8 cellular contexts compared by ENCODE assay signal in genomic region chr1:93081716-93082115, GRCh38. TPM values are rescaled to one million over a fixed set of nuclear protein-coding genes. Genes with fewer than 3 reads are reported as not detected.
DNase-seq lines count a peak whose midpoint lies in the region; ATAC-seq and TF ChIP-seq lines count a peak whose summit lies in the region.

No MANE protein-coding gene starts in this region.

- TF ChIP-seq CTCF in epithelial cell of esophagus (IDR thresholded peaks at IDR 0.05; ENCODE audit: insufficient read depth, low read depth, low read length, missing control alignments): no peak
- TF ChIP-seq CTCF in retinal pigment epithelial cell (conservative IDR thresholded peaks at IDR 0.05; ENCODE audit: low read depth, low read length): no peak
- no peak for TF ChIP-seq CTCF in heart right ventricle (IDR thresholded peaks at IDR 0.05)

- intact Hi-C loops in heart right ventricle (cut with DNase I): loop anchor here in 2 of 10 donors (5.0 kb wide), 1 partner anchor 96 kb away; no protein-coding TSS in a partner anchor

- H3K27ac ChIP-seq in heart right ventricle: peak overlapping the region in 1 of 10 donors; percentile 13

- DNase-seq in SIG-M5 treated with dmso at 0.1 percent for 504 hours (lab: John Stamatoyannopoulos, UW; ENCODE audit: unreplicated experiment): peak; percentile 58
- DNase-seq in SIG-M5 (lab: John Stamatoyannopoulos, UW): no peak
- DNase-seq in RPMI7951 (ENCODE audit: low read depth): peak; percentile 70
- DNase-seq in epithelial cell of esophagus (ENCODE audit: low read depth): peak; percentile 40
- DNase-seq in retinal pigment epithelial cell (ENCODE audit: low read depth): no peak
- DNase-seq in activated gamma-delta T cell treated with Interleukin-2 at 50 U/mL for 16 hours: no peak
- no peak for DNase-seq in heart right ventricle

- peaks cover 0 to 27% (median 3%) of the 10 kb centered on the region in 9 donors for H3K36me3 ChIP-seq in heart right ventricle

- no peaks in the 10 kb centered on the region for H3K27me3 ChIP-seq in heart right ventricle

- peaks cover 0 to 44% (median 21%) of the 10 kb centered on the region in 9 donors for H3K4me1 ChIP-seq in heart right ventricle

- H3K4me3 ChIP-seq in epithelial cell of esophagus (ENCODE audit: low read length) (peak overlapping the region; percentile 99), retinal pigment epithelial cell (ENCODE audit: low read length) (peak overlapping the region; percentile 19), heart right ventricle (peak overlapping the region in 4 of 10 donors; percentile 78 to 92 (median 85))

- peaks cover 0 to 14% (median 0%) of the 10 kb centered on the region in 11 donors for H3K9me3 ChIP-seq in heart right ventricle

- ATAC-seq in heart right ventricle (no peak), HG03565 (IDR thresholded peaks at IDR 0.05; ENCODE audit: unreplicated experiment) (no peak)

RNA-seq across cellular contexts. Expression of gene MTF2, which starts 2.6 kb away (rescaled TPM):
- total RNA-seq in RPMI7951 (2014; rRNA removed; shearing (Covaris generic)): 19.5 and 24.5 TPM in 2 replicates
- total RNA-seq in heart right ventricle: 10 to 100 TPM in 1 of 10 donors, 1 to 10 TPM in 9; 7.6 to 10.0 (median 8.3) TPM
- polyA plus RNA-seq in heart right ventricle: 10 to 100 TPM in 1 of 2 donors, 1 to 10 TPM in 1; 3.9 to 14.0 TPM

Comparison
In these comparisons a context has a peak if more than half of its experiments do, and no peak if none do; other contexts are left out.
1. DNase-seq: peak in SIG-M5 treated with dmso at 0.1 percent for 504 hours (single experiment), RPMI7951 (single experiment) and epithelial cell of esophagus (single experiment); none in SIG-M5 (single experiment), retinal pigment epithelial cell (single experiment), activated gamma-delta T cell treated with Interleukin-2 at 50 U/mL for 16 hours (single experiment) and heart right ventricle (0 of 2).